ENCODE assay signal across 27 cellular contexts in genomic region chr18:13070460-13070859, GRCh38.
DNase-seq lines count a peak whose midpoint lies in the region; ATAC-seq and TF ChIP-seq lines count a peak whose summit lies in the region.
"Had no signal": no experiment of that assay in that cellular context is flagged by ENCODE, and none has a peak within 500 bp of the region (broad histone marks: within the 10 kb centered on the region; RNA-seq: fewer than 3 reads in every experiment).

No MANE protein-coding gene starts in this region.

- no peak overlapping the region for H2AFZ ChIP-seq in IMR-90 (replicated peaks; ENCODE audit: low read length, poor library complexity)
- H2AFZ ChIP-seq: GM23338 had no signal

- H2AK9ac ChIP-seq in IMR-90 (replicated peaks; ENCODE audit: low read depth, low read length, poor library complexity), result no peak overlapping the region

- H3K27me3 ChIP-seq in IMR-90 (ENCODE audit: control insufficient read depth, insufficient read depth, low read length), result no peaks in the 10 kb centered on the region
- H3K27me3 ChIP-seq: ascending aorta, esophagus squamous epithelium, right lobe of liver had no signal

- no peak overlapping the region for H2BK5ac ChIP-seq in IMR-90 (ENCODE audit: low read depth, low read length, poor library complexity, severe bottlenecking)

- H3K56ac ChIP-seq in IMR-90 (ENCODE audit: extremely low read depth, insufficient read depth, low read length), result no peak overlapping the region

- in situ Hi-C loops in IMR-90 (cut with MboI; ENCODE audit: low sequenced_read_pairs), result no loop called here

- no peak for TF ChIP-seq RAD21 in IMR-90 (IDR thresholded peaks at IDR 0.05; ENCODE audit: low read length)

- POLR2A ChIA-PET in AG04449 (lab: Yijun Ruan, JAX) (no interaction called here), IMR-90 (lab: Charles Lee; ENCODE audit: unreplicated experiment) (no interaction called here)

- peaks cover 7 to 10% of the 10 kb centered on the region in 2 experiments; a peak in 2 of 4 replicates for H3K79me1 ChIP-seq in IMR-90 (ENCODE audit: low read depth in 1 of 2, low read length in 2 of 2)

- no peak overlapping the region for H2BK120ac ChIP-seq in IMR-90 (ENCODE audit: low read depth, low read length)

- CTCF ChIA-PET in AG04449 (lab: Yijun Ruan, JAX), result no interaction called here
- CTCF ChIA-PET in IMR-90 (lab: Yijun Ruan, JAX), result no interaction called here

- no peak overlapping the region for H3K14ac ChIP-seq in IMR-90 (replicated peaks; ENCODE audit: low read depth, low read length)

- no peak overlapping the region for H3K4ac ChIP-seq in IMR-90 (ENCODE audit: low read depth, low read length)

- H3K9ac ChIP-seq in IMR-90 (ENCODE audit: low read depth, low read length), result no peak overlapping the region

- H3K4me2 ChIP-seq in IMR-90 (ENCODE audit: low read depth, low read length), result no peak overlapping the region
- H3K4me2 ChIP-seq: GM23338 had no signal

- no TSS peak for BruUV-seq in IMR-90 (replicated peaks; lab: Mats Ljungman, UMichigan)

- H3K4me1 ChIP-seq in IMR-90 (ENCODE audit: control insufficient read depth, insufficient read depth, low read length), result no peaks in the 10 kb centered on the region
- H3K4me1 ChIP-seq: ascending aorta, esophagus squamous epithelium, right lobe of liver had no signal

- dilution Hi-C loops in IMR-90 (cut with HindIII; ENCODE audit: low sequenced_read_pairs, unreplicated experiment), result no loop called here

- peak; percentile 19 for DNase-seq in AG04449 (ENCODE audit: low read depth, low spot score)
- peak; percentile 45 for DNase-seq in IMR-90
- peak; percentile 19 for DNase-seq in fibroblast of gingiva (ENCODE audit: low read depth)
- DNase-seq in iris pigment epithelial cell (ENCODE audit: low read depth), result peak; percentile 77
- no peak for DNase-seq in activated CD4-positive, alpha-beta T cell treated with anti-CD3 and anti-CD28 coated beads for 48 hours
- DNase-seq in activated T-cell treated with anti-CD3 and anti-CD28 coated beads, Interleukin-2, amount 50 U/mL, for 48 hours, result no peak
- no peak for DNase-seq in NCI-H524 (lab: John Stamatoyannopoulos, UW)
- DNase-seq: ACHN; activated CD4-positive, CD25-positive, alpha-beta regulatory T cell; activated naive CD4-positive, alpha-beta T cell treated with anti-CD3 and anti-CD28 coated beads, Interleukin-2, amount 50 U/mL, for 16 hours; activated T-cell treated with anti-CD3 and anti-CD28 coated beads, Interleukin-2, amount 50 U/mL, for 4 hours; CD4-positive, alpha-beta T cell; DMS53; effector memory CD4-positive, alpha-beta T cell; esophagus squamous epithelium; hippocampal formation; KG1; naive thymus-derived CD4-positive, alpha-beta T cell; NCI-H1092; NCI-H2029; NCI-H226; right lobe of liver had no signal

- no peak overlapping the region for H3K23ac ChIP-seq in IMR-90 (ENCODE audit: low read depth, low read length)

- no peaks in the 10 kb centered on the region for H3K9me1 ChIP-seq in IMR-90 (ENCODE audit: insufficient read depth, low read length)

- H3K9me3 ChIP-seq in IMR-90 (ENCODE audit: control insufficient read depth, insufficient read depth, low read length), result no peaks in the 10 kb centered on the region
- H3K9me3 ChIP-seq: ascending aorta, esophagus squamous epithelium, right lobe of liver had no signal

- no peak overlapping the region for H4K8ac ChIP-seq in IMR-90 (ENCODE audit: low read depth in 2 of 2, low read length in 2 of 2)

- TF ChIP-seq CTCF in AG04449 (IDR thresholded peaks at IDR 0.05; ENCODE audit: insufficient read depth, low read length, missing control alignments), result no peak
- no peak for TF ChIP-seq CTCF in IMR-90 (conservative IDR thresholded peaks at IDR 0.05; ENCODE audit: low read depth, low read length)

- H4K91ac ChIP-seq in IMR-90 (ENCODE audit: insufficient read depth, low read depth, low read length), result no peak overlapping the region

- H3K36me3 ChIP-seq in IMR-90 (ENCODE audit: control insufficient read depth, insufficient read depth, low read length), result peaks cover 39% of the 10 kb centered on the region

- ATAC-seq in IMR-90 (ENCODE audit: low read depth), result peak; percentile 82
- no peak for ATAC-seq in HG02678 (IDR thresholded peaks at IDR 0.05; ENCODE audit: unreplicated experiment)
- ATAC-seq: activated T-cell treated with anti-CD3 and anti-CD28 coated beads, Interleukin-2, amount 50 U/mL, for 4 hours; GM23338; naive thymus-derived CD4-positive, alpha-beta T cell; Panc1 had no signal

- 100% methylated on average over 1 of the region's 5 CpGs; no CpG with 5 or more reads in 1 of the 2 experiments for WGBS in IMR-90 (ENCODE audit: extremely low coverage in 2 of 2, insufficient read length in 1 of 2), 2 experiments

- H3K4me3 ChIP-seq in AG04449 (ENCODE audit: low read depth, low read length) (no peak overlapping the region), IMR-90 (ENCODE audit: insufficient read depth, low read depth, low read length) (no peak overlapping the region)
- H3K4me3 ChIP-seq: ascending aorta, esophagus squamous epithelium, GM23338, right lobe of liver had no signal

- H3K18ac ChIP-seq in IMR-90 (ENCODE audit: low read depth, low read length), result no peak overlapping the region

- no peak for TF ChIP-seq POLR2A in IMR-90 (IDR thresholded peaks at IDR 0.05; ENCODE audit: low read depth, low read length)

- no peak overlapping the region for H3K27ac ChIP-seq in IMR-90 (ENCODE audit: insufficient read depth, low read length)
- H3K27ac ChIP-seq: ascending aorta, esophagus squamous epithelium, HL-60, right lobe of liver had no signal

- H4K5ac ChIP-seq in IMR-90 (ENCODE audit: low read depth, low read length), result no peak overlapping the region

- intact Hi-C loops in IMR-90 (cut with micrococcal nuclease), result no loop called here

- no peak overlapping the region for H2AK5ac ChIP-seq in IMR-90 (ENCODE audit: low read depth, low read length)

- H2BK20ac ChIP-seq in IMR-90 (ENCODE audit: low read depth, low read length), result no peak overlapping the region

- H4K20me1 ChIP-seq in IMR-90 (ENCODE audit: insufficient read depth, low read length), result no peaks in the 10 kb centered on the region

- H2BK15ac ChIP-seq in IMR-90 (ENCODE audit: low read depth, low read length), result no peak overlapping the region

TF ChIP-seq in IMR-90, 13 proteins besides CTCF, POLR2A, EP300 and RAD21:
- TF ChIP-seq CHD1 (IDR thresholded peaks at IDR 0.05; ENCODE audit: low read depth, low read length), result no peak
- TF ChIP-seq RFX5 (IDR thresholded peaks at IDR 0.05; ENCODE audit: low read depth, low read length), result no peak
- peak; percentile 81 for TF ChIP-seq CEBPB (IDR thresholded peaks at IDR 0.05; ENCODE audit: low read depth, low read length)
- no peak for TF ChIP-seq FOS (IDR thresholded peaks at IDR 0.05; ENCODE audit: low read depth, low read length)
- TF ChIP-seq MAFK (IDR thresholded peaks at IDR 0.05; ENCODE audit: low read depth, low read length), result no peak
- TF ChIP-seq MAZ (IDR thresholded peaks at IDR 0.05; ENCODE audit: borderline replicate concordance, low read depth, low read length), result no peak
- TF ChIP-seq NFE2L2 (IDR thresholded peaks at IDR 0.05; ENCODE audit: low read depth, low read length), result no peak

Comparison
In these comparisons a context has a peak if more than half of its experiments do, and no peak if none do; other contexts are left out.
1. DNase-seq: peak in AG04449 (single experiment), IMR-90 (single experiment), fibroblast of gingiva (single experiment) and iris pigment epithelial cell (single experiment); none in activated CD4-positive, alpha-beta T cell treated with anti-CD3 and anti-CD28 coated beads for 48 hours (single experiment), activated T-cell treated with anti-CD3 and anti-CD28 coated beads, Interleukin-2, amount 50 U/mL, for 48 hours (0 of 2) and NCI-H524 (0 of 2).